ENCODE assay signal across 1 cellular context in genomic region chr1:8026976-8027747, GRCh38.
TF ChIP-seq lines count a peak whose summit lies in the region.

No MANE protein-coding gene starts in this region.

TF ChIP-seq in HepG2, 621 proteins besides CTCF, POLR2A, EP300 and RAD21 (continued from another document and continues in another):
- no peak for TF ChIP-seq CEBPZ (IDR thresholded peaks at IDR 0.05; ENCODE audit: low read length)
- no peak; the same call in 1 of the 2 replicates for TF ChIP-seq GMEB1 (CRISPR knock-in tag; IDR thresholded peaks at IDR 0.05; ENCODE audit: borderline replicate concordance)
- TF ChIP-seq REL (CRISPR knock-in tag; conservative IDR thresholded peaks at IDR 0.05) = 0 out of 2 replicates have a peak, but pooled peaks have one; percentile 20
- TF ChIP-seq ZNF558 (CRISPR knock-in tag; IDR thresholded peaks at IDR 0.05; ENCODE audit: borderline replicate concordance) = no peak
- TF ChIP-seq SMC3 (IDR thresholded peaks at IDR 0.05; ENCODE audit: low read length) = peak; percentile 9
- TF ChIP-seq NAIF1 (CRISPR knock-in tag; IDR thresholded peaks at IDR 0.05; ENCODE audit: borderline replicate concordance) = no peak
- no peak for TF ChIP-seq MAX (IDR thresholded peaks at IDR 0.05)
- no peak for TF ChIP-seq THAP8 (CRISPR knock-in tag; IDR thresholded peaks at IDR 0.05; ENCODE audit: borderline replicate concordance)
- TF ChIP-seq HOXA7 (CRISPR knock-in tag; IDR thresholded peaks at IDR 0.05) = no peak; the same call in 1 of the 2 replicates
- no peak for TF ChIP-seq GLI4 (CRISPR knock-in tag; IDR thresholded peaks at IDR 0.05; ENCODE audit: borderline replicate concordance)
- TF ChIP-seq GATAD2A (CRISPR knock-in tag; IDR thresholded peaks at IDR 0.05) = peak; percentile 70; the same call in 1 of the 2 replicates
- TF ChIP-seq ZNF704 (CRISPR knock-in tag; IDR thresholded peaks at IDR 0.05; ENCODE audit: borderline replicate concordance) = no peak
- no peak for TF ChIP-seq CAMTA2 (CRISPR knock-in tag; IDR thresholded peaks at IDR 0.05; ENCODE audit: borderline replicate concordance)
- no peak for TF ChIP-seq AKAP8 (CRISPR knock-in tag; IDR thresholded peaks at IDR 0.05)
- TF ChIP-seq HMG20B (CRISPR knock-in tag; conservative IDR thresholded peaks at IDR 0.05) = peak; percentile 41; the same call in 1 of the 2 replicates
- TF ChIP-seq TEF (CRISPR knock-in tag; IDR thresholded peaks at IDR 0.05) = no peak
- no peak for TF ChIP-seq CHD4 (IDR thresholded peaks at IDR 0.05; ENCODE audit: borderline replicate concordance, low read length)
- TF ChIP-seq SRSF9 (IDR thresholded peaks at IDR 0.05; ENCODE audit: borderline replicate concordance, insufficient read depth, low read depth, low read length, poor library complexity, severe bottlenecking) = no peak
- TF ChIP-seq HOXA3 (CRISPR knock-in tag; IDR thresholded peaks at IDR 0.05) = peak; percentile 83
- no peak for TF ChIP-seq NFATC3 (CRISPR knock-in tag; IDR thresholded peaks at IDR 0.05)
- peak; percentile 40; the same call in 1 of the 2 replicates for TF ChIP-seq NR1H2 (CRISPR knock-in tag; IDR thresholded peaks at IDR 0.05; ENCODE audit: borderline replicate concordance, low read depth)
- TF ChIP-seq IKZF1 (IDR thresholded peaks at IDR 0.05) = 0 out of 2 replicates have a peak, but pooled peaks have one; percentile 56
- TF ChIP-seq BATF2 (CRISPR knock-in tag; IDR thresholded peaks at IDR 0.05) = peak; percentile 72; the same call in 1 of the 2 replicates
- TF ChIP-seq ZBTB43 (CRISPR knock-in tag; conservative IDR thresholded peaks at IDR 0.05) = no peak; the same call in 1 of the 2 replicates
- peak; percentile 75 for TF ChIP-seq SNAPC4 (CRISPR knock-in tag; IDR thresholded peaks at IDR 0.05)
- TF ChIP-seq ELK4 (CRISPR knock-in tag; IDR thresholded peaks at IDR 0.05; ENCODE audit: borderline replicate concordance) = no peak
- TF ChIP-seq PAXIP1 (CRISPR knock-in tag; conservative IDR thresholded peaks at IDR 0.05) = peak; percentile 92
- TF ChIP-seq ZBTB37 (CRISPR knock-in tag; IDR thresholded peaks at IDR 0.05) = 0 out of 2 replicates have a peak, but pooled peaks have one; percentile 40
- TF ChIP-seq ZNF513 (CRISPR knock-in tag; conservative IDR thresholded peaks at IDR 0.05) = no peak
